ENCODE assay signal across 11 cellular contexts in the genomic region with DNA sequence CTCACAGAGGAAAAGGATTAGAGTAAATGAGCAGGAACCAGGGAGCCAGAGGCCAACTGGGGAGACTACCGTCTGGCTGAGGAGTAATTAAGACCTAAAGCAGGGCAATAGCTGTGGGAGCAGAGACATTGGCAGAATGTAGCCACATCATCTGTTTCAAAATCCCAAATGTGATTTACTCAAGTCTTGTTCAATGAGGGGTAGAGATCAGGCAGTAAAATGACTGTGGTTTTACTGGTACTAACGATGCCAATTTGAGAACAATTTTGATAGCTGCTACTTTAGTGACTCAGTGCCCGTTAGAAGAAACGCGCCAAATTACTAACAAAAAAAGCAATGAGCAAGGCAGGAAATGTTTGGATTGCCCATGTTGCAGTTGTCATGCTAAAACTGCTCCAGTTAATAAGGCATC. TPM values are rescaled to one million over a fixed set of nuclear protein-coding genes. Genes with fewer than 3 reads are reported as not detected.
DNase-seq lines count a peak whose midpoint lies in the region; ATAC-seq and TF ChIP-seq lines count a peak whose summit lies in the region.
"Had no signal": no experiment of that assay in that cellular context is flagged by ENCODE, and none has a peak within 500 bp of the region (broad histone marks: within the 10 kb centered on the region; RNA-seq: fewer than 3 reads in every experiment).

No MANE protein-coding gene starts in this region.

- H3K9me3 Mint-ChIP-seq in HFFc6, result peaks cover 17% of the 10 kb centered on the region

- H3K27ac ChIP-seq in PC-3 (ENCODE audit: low read length) (peak overlapping the region; percentile 19; the same call in 1 of the 2 replicates), sigmoid colon (no peak overlapping the region)

- H3K27me3 Mint-ChIP-seq in HFFc6 (ENCODE audit: insufficient read depth), result no peaks in the 10 kb centered on the region
- H3K27me3 Mint-ChIP-seq: stimulated activated naive B cell treated with anti-CD40 and anti-IgM and Interleukin-4, amounts not matched to agents 10 μg/mL and 1 μg/mL and 100 μg/mL, for 72 hours had no signal

- TF ChIP-seq CTCF in HFFc6 (IDR thresholded peaks at IDR 0.05) (no peak), PC-3 (conservative IDR thresholded peaks at IDR 0.05; ENCODE audit: low read depth, low read length) (no peak), fibroblast of the aortic adventitia (IDR thresholded peaks at IDR 0.05; ENCODE audit: insufficient read depth, low read length) (no peak), sigmoid colon (IDR thresholded peaks at IDR 0.05) (no peak)

- H3K4me1 Mint-ChIP-seq in HFFc6 (ENCODE audit: low read depth), result peaks cover 69% of the 10 kb centered on the region
- H3K4me1 Mint-ChIP-seq: stimulated activated naive B cell treated with anti-CD40 and anti-IgM and Interleukin-4, amounts not matched to agents 10 μg/mL and 1 μg/mL and 100 μg/mL, for 72 hours had no signal

- peak overlapping the region; percentile 89 for H3K27ac Mint-ChIP-seq in HFFc6
- H3K27ac Mint-ChIP-seq: stimulated activated naive B cell treated with anti-CD40 and anti-IgM and Interleukin-4, amounts not matched to agents 10 μg/mL and 1 μg/mL and 100 μg/mL, for 72 hours had no signal

- H3K27me3 ChIP-seq in PC-3 (ENCODE audit: low read length), result no peaks in the 10 kb centered on the region
- H3K27me3 ChIP-seq in sigmoid colon, result no peaks in the 10 kb centered on the region
- H3K27me3 ChIP-seq: BE2C had no signal

- no peak overlapping the region for H3K4me3 ChIP-seq in PC-3 (ENCODE audit: low read length)
- H3K4me3 ChIP-seq in fibroblast of the aortic adventitia (ENCODE audit: low read depth, low read length), result no peak overlapping the region
- no peak overlapping the region for H3K4me3 ChIP-seq in sigmoid colon
- H3K4me3 ChIP-seq: smooth muscle cell had no signal

- DNase-seq in A172 (ENCODE audit: low spot score), result peak; percentile 87
- DNase-seq in HFFc6, result peak; percentile 92
- peak; percentile 80 for DNase-seq in PC-3
- DNase-seq in fibroblast of the aortic adventitia (ENCODE audit: low read depth), result peak; percentile 69
- DNase-seq in sigmoid colon, result no peak
- DNase-seq in NCI-H526 treated with DMSO at 0.1 percent for 48 hours (lab: John Stamatoyannopoulos, UW), result no peak
- DNase-seq: BE2C; stimulated activated naive B cell treated with anti-CD40 and anti-IgM and Interleukin-4, amounts not matched to agents 10 μg/mL and 1 μg/mL and 100 μg/mL, for 72 hours had no signal

- no peak for TF ChIP-seq POLR2A in sigmoid colon (IDR thresholded peaks at IDR 0.05)

- CTCF ChIA-PET in PC-3 (lab: Charles Lee), result no interaction called here

- no peaks in the 10 kb centered on the region for H3K9me2 ChIP-seq in PC-3 (replicated peaks; ENCODE audit: low read length)

- H4K20me1 ChIP-seq in PC-3 (ENCODE audit: low read length), result no peaks in the 10 kb centered on the region

- no TSS peak for BruUV-seq in PC-3 (replicated peaks; lab: Mats Ljungman, UMichigan)

- peak overlapping the region; percentile 56 for H3K4me3 Mint-ChIP-seq in HFFc6
- H3K4me3 Mint-ChIP-seq: stimulated activated naive B cell treated with anti-CD40 and anti-IgM and Interleukin-4, amounts not matched to agents 10 μg/mL and 1 μg/mL and 100 μg/mL, for 72 hours had no signal

- H3K36me3 ChIP-seq in PC-3 (ENCODE audit: low read depth, low read length) (no peaks in the 10 kb centered on the region), sigmoid colon (peaks cover 0 to 7% (median 0%) of the 10 kb centered on the region in 4 donors)
- H3K36me3 ChIP-seq: BE2C had no signal

- H3K9me3 ChIP-seq in PC-3 (ENCODE audit: low read length), result no peaks in the 10 kb centered on the region
- H3K9me3 ChIP-seq in sigmoid colon, result no peaks in the 10 kb centered on the region

- 79% methylated on average over 5 of the region's 5 CpGs for WGBS in sigmoid colon, 2 donors

- H2AFZ ChIP-seq in PC-3 (ENCODE audit: low read length), result peak overlapping the region; percentile 3; the same call in 1 of the 2 replicates

- peak; percentile 73 for ATAC-seq in PC-3
- no peak for ATAC-seq in GM21526 (IDR thresholded peaks at IDR 0.05; ENCODE audit: low FRiP score, unreplicated experiment)
- no peak for ATAC-seq in HG03520 (IDR thresholded peaks at IDR 0.05; ENCODE audit: unreplicated experiment)
- ATAC-seq: stimulated activated naive B cell treated with anti-CD40 and anti-IgM and Interleukin-4, amounts not matched to agents 10 μg/mL and 1 μg/mL and 100 μg/mL, for 72 hours had no signal

- peaks cover 17% of the 10 kb centered on the region for H3K36me3 Mint-ChIP-seq in HFFc6 (ENCODE audit: low read depth)

- intact Hi-C loops in PC-3 (cut with micrococcal nuclease), result no loop called here
- intact Hi-C loops in sigmoid colon (cut with DNase I), result no loop called here

- H3K79me2 ChIP-seq in PC-3 (ENCODE audit: low read length), result no peaks in the 10 kb centered on the region

- H3K4me1 ChIP-seq in PC-3 (ENCODE audit: insufficient read depth, low read length) (peaks cover 17% of the 10 kb centered on the region), sigmoid colon (no peaks in the 10 kb centered on the region)

- TF ChIP-seq EP300 in sigmoid colon (IDR thresholded peaks at IDR 0.05), result no peak

- POLR2A ChIA-PET in PC-3 (lab: Charles Lee; ENCODE audit: unreplicated experiment), result no interaction called here

- H3K9ac ChIP-seq in PC-3 (ENCODE audit: low read length), result no peak overlapping the region

- no peaks in the 10 kb centered on the region for H3F3A ChIP-seq in PC-3 (ENCODE audit: low read length, unreplicated experiment)

- H3K4me2 ChIP-seq in PC-3 (ENCODE audit: low read length), result peak overlapping the region; percentile 46; the same call in 1 of the 2 replicates
- H3K4me2 ChIP-seq: smooth muscle cell had no signal

RNA-seq across cellular contexts. Expression of a gene that starts 12.7 kb away (rescaled TPM):
- total RNA-seq in A172 (2014; rRNA removed; shearing (Covaris generic)), result 49.7 and 87.1 TPM in 2 replicates
- total RNA-seq in HFFc6 (2021; fragmentation: NEBNext Ultra II Directional; extraction: Animal tissue kit (Norgen Biotek cat#: 25700)), result 10 to 100 TPM; 30.2 to 39.0 (median 35.1) TPM
- 18.6 and 26.6 TPM in 2 replicates for total RNA-seq in PC-3 (2014; rRNA removed)
- 30.9 and 46.6 TPM in 2 replicates for total RNA-seq in fibroblast of the aortic adventitia (ENCODE audit: low replicate concordance)
- total RNA-seq in sigmoid colon, result 10 to 100 TPM; 20.8 to 40.3 (median 30.7) TPM
- 10 to 100 TPM; 11.3 to 16.9 (median 15.6) TPM for polyA plus RNA-seq in sigmoid colon

RNA-seq across cellular contexts. Expression of a gene that starts 18.4 kb away (rescaled TPM):
- total RNA-seq in A172 (2014; rRNA removed; shearing (Covaris generic)), result 0.26 TPM in 1 of 2 replicates, not detected in the other
- total RNA-seq in HFFc6 (2021; fragmentation: NEBNext Ultra II Directional; extraction: Animal tissue kit (Norgen Biotek cat#: 25700)), result under 1 TPM in 2 of 6 experiments, not detected in 4; 0.07 to 0.14 TPM
- total RNA-seq in PC-3 (2014; rRNA removed) (0.26 TPM in 1 of 2 replicates, not detected in the other), fibroblast of the aortic adventitia (ENCODE audit: low replicate concordance) (0.09 TPM in 1 of 2 replicates, not detected in the other), sigmoid colon (10 to 100 TPM in 3 of 4 donors, 1 to 10 TPM in 1; 9.9 to 25.5 (median 17.3) TPM)
- polyA plus RNA-seq in sigmoid colon, result 1 to 10 TPM in 2 of 3 donors, under 1 TPM in 1; 0.60 to 3.5 (median 1.6) TPM
- polyA plus RNA-seq: smooth muscle cell had no signal

Comparison
In these comparisons a context has a peak if more than half of its experiments do, and no peak if none do; other contexts are left out.
1. DNase-seq: peak in A172 (single experiment), HFFc6 (single experiment), PC-3 (single experiment) and fibroblast of the aortic adventitia (single experiment); none in sigmoid colon (single experiment) and NCI-H526 treated with DMSO at 0.1 percent for 48 hours (single experiment).